8 cellular contexts compared by ENCODE assay signal in the genomic region with DNA sequence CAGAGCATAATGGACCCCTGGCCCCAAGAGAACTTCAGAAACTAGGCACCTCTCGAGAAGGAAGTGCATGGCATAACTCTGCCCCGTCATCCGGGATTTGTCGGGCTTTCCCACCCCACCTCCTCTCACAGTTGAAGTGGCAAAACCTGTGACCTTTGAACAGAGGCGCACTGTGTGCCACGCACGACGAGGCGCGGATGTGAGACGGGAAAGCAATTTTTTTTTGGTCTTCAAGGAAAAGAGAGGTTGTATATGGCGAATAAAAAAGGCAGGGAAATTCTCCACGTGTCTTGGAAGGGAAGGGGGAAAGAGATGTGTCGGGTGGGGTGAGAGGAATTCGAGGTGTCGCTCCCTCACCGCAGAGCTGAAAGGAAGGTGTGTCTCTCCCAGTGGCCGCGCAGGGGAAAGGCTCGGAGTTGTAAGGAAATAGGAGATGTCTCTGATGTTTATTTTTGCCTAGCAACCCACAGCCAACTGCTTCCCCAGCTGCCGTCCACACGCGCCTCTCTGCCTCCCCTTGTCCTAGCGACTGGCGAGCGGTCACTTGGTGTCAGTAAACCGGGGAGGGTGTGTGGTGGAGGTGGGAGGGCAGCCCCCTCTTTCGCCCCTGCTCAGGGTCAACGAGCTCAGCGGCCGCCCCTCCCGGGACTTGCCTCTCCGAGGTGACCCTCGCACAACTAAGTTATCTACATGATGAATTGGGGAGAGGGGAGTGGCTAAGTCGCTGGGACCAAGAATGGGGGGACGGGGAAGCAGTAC. TPM values are rescaled to one million over a fixed set of nuclear protein-coding genes. Genes with fewer than 3 reads are reported as not detected.
DNase-seq lines count a peak whose midpoint lies in the region; ATAC-seq and FAIRE-seq lines count a peak whose summit lies in the region.

No MANE protein-coding gene starts in this region.

- DNase-seq in 8988T = peak; percentile 81
- DNase-seq in GM18507 (ENCODE audit: extremely low spot score, insufficient read length, low read depth) = peak; percentile 14
- peak; percentile 81 for DNase-seq in HPDE6-E6E7 (ENCODE audit: extremely low spot score)
- DNase-seq in NCI-H82 treated with DMSO at 0.1 percent for 48 hours (lab: John Stamatoyannopoulos, UW; ENCODE audit: unreplicated experiment) = peak; percentile 68
- DNase-seq in activated T-cell treated with anti-CD3 and anti-CD28 coated beads, Interleukin-2, amount 50 U/mL, for 1 hour = peak; percentile 45
- DNase-seq in epithelial cell of prostate (ENCODE audit: low read depth, low spot score) = peak; percentile 65
- peak; percentile 97 for DNase-seq in mesendoderm
- DNase-seq in stimulated activated naive CD8-positive, alpha-beta T cell treated with anti-CD3 and anti-CD28 coated beads, Interleukin-15, Interleukin-2, amounts not matched to agents 100 U/mL and 50 U/mL, for 24 hours = peak; percentile 49

- FAIRE-seq in GM18507 (lab: Jason Lieb, UNC) = no peak

- H3K4me3 ChIP-seq in mesendoderm (ENCODE audit: low read length) = peak overlapping the region; percentile 76

- no peak overlapping the region for H4K8ac ChIP-seq in mesendoderm (ENCODE audit: low read depth, low read length)

- no peaks in the 10 kb centered on the region for H3K36me3 ChIP-seq in mesendoderm (ENCODE audit: control insufficient read depth, insufficient read depth, low read length)

- WGBS in mesendoderm (ENCODE audit: extremely low coverage, insufficient coverage, low lambda C conversion rate) = no CpG with 5 or more reads among the region's 36 CpGs

- no peaks in the 10 kb centered on the region for H3K27me3 ChIP-seq in mesendoderm (ENCODE audit: insufficient read depth, low read length, poor library complexity)

- no peak overlapping the region for H2BK15ac ChIP-seq in mesendoderm (replicated peaks; ENCODE audit: low read depth)

- peaks cover 32% of the 10 kb centered on the region for H3K79me2 ChIP-seq in mesendoderm (ENCODE audit: control insufficient read depth, insufficient read depth, low read length)

- peak overlapping the region; percentile 78 for H3K9ac ChIP-seq in mesendoderm (ENCODE audit: low read length)

- H2BK5ac ChIP-seq in mesendoderm (ENCODE audit: low read length) = no peak overlapping the region

- no peaks in the 10 kb centered on the region for H3K79me1 ChIP-seq in mesendoderm (ENCODE audit: low read length)

- no peak overlapping the region for H2AK5ac ChIP-seq in mesendoderm (ENCODE audit: low read length)

- no peaks in the 10 kb centered on the region for H3K4me1 ChIP-seq in mesendoderm (ENCODE audit: control insufficient read depth, low read depth, low read length)

- no peak overlapping the region for H2BK120ac ChIP-seq in mesendoderm (ENCODE audit: low read depth, low read length)

- H3K4me2 ChIP-seq in mesendoderm (ENCODE audit: low read length) = peak overlapping the region; percentile 79

- ATAC-seq in stimulated activated naive CD8-positive, alpha-beta T cell treated with anti-CD3 and anti-CD28 coated beads, Interleukin-15, Interleukin-2, amounts not matched to agents 100 U/mL and 50 U/mL, for 24 hours = peak; percentile 10

- peak overlapping the region; percentile 65 for H3K18ac ChIP-seq in mesendoderm (ENCODE audit: low read length)

- H3K27ac ChIP-seq in epithelial cell of prostate = peak overlapping the region; percentile 64
- peak overlapping the region; percentile 35 for H3K27ac ChIP-seq in mesendoderm (ENCODE audit: low read depth, low read length)

- H3K4ac ChIP-seq in mesendoderm (ENCODE audit: low read depth, low read length) = no peak overlapping the region

- H4K5ac ChIP-seq in mesendoderm (ENCODE audit: low read length) = no peak overlapping the region

- peak overlapping the region; percentile 91 for H3K56ac ChIP-seq in mesendoderm (ENCODE audit: low read length)

- H3K23ac ChIP-seq in mesendoderm (ENCODE audit: low read length) = peak overlapping the region; percentile 60

RNA-seq across cellular contexts. Expression of a gene that starts 0.8 kb away (rescaled TPM):
- polyA plus RNA-seq in mesendoderm (2013, experiment 1 of 2) = 17.7 TPM
- polyA plus RNA-seq in mesendoderm (2013, experiment 2 of 2) = 18.5 TPM

Comparison
In these comparisons a context has a peak if more than half of its experiments do, and no peak if none do; other contexts are left out.
1. Peak in every context shown above with its lines: DNase-seq, ATAC-seq, H3K4me3 ChIP-seq and H3K27ac ChIP-seq.
2. DNase-seq: peak in every context shown above with its lines; median percentile 97 in mesendoderm; 81 in 8988T; 81 in HPDE6-E6E7; 68 in NCI-H82 treated with DMSO at 0.1 percent for 48 hours; 65 in epithelial cell of prostate; 49 in stimulated activated naive CD8-positive, alpha-beta T cell treated with anti-CD3 and anti-CD28 coated beads, Interleukin-15, Interleukin-2, amounts not matched to agents 100 U/mL and 50 U/mL, for 24 hours; 45 in activated T-cell treated with anti-CD3 and anti-CD28 coated beads, Interleukin-2, amount 50 U/mL, for 1 hour; 14 in GM18507.